Comparison of ENCODE assay signal across 8 cellular contexts in the genomic region with DNA sequence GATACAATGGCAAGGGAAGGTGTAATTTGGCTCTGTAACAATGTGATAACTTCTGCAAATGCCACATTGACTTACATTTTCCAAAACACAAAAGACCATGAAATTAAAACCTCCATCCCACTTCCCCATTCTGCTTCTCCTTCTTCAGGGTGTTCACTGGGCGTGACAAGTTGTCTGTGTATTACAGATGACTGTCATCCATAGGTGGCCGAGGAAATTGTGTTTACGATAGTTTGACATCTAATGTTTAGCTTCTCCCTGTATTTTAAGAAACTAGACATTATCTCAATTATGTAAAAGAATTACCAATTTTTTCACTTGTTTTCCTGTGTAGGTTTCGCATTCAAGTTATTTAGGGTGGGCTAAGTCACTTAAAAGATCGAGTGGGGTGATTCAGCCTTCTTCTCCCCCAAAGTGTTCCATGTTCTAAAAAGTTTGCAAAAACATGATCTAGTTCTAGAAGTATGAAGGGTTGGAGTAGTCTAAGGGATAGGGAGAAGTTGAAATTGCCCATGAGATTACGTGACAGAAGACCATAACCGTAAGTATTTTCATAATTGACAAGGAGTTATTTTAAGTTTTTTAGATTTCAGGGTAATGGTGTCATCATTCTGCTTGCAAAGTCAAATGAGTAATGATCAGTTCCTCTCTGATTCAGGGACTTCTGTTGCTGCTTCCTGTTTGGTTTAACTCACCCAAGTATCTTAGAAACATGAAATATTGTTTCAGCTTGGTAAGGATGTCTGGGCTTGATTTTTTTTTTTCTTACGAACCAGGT. TPM values are rescaled to one million over a fixed set of nuclear protein-coding genes. Genes with fewer than 3 reads are reported as not detected.
DNase-seq lines count a peak whose midpoint lies in the region; ATAC-seq and TF ChIP-seq lines count a peak whose summit lies in the region.

No MANE protein-coding gene starts in this region.

- H3K36me3 ChIP-seq in DOHH2 (ENCODE audit: control insufficient read depth, low read length) = peaks cover 5% of the 10 kb centered on the region
- no peaks in the 10 kb centered on the region for H3K36me3 ChIP-seq in lung (ENCODE audit: control insufficient read depth in 2 of 2, insufficient read depth in 2 of 2, low read length in 2 of 2)
- no peaks in the 10 kb centered on the region for H3K36me3 ChIP-seq in hepatocyte (replicated peaks; ENCODE audit: insufficient read depth, low read depth)

- H4K20me1 ChIP-seq in DOHH2 (ENCODE audit: control insufficient read depth, insufficient read depth, low read depth, low read length) (no peaks in the 10 kb centered on the region), hepatocyte (ENCODE audit: insufficient read depth, poor library complexity, severe bottlenecking) (no peaks in the 10 kb centered on the region)

- ATAC-seq in GM19438 (IDR thresholded peaks at IDR 0.05; ENCODE audit: low read depth, unreplicated experiment) = peak; percentile 69
- ATAC-seq in HG03460 (IDR thresholded peaks at IDR 0.05; ENCODE audit: unreplicated experiment) = peak; percentile 77
- ATAC-seq in activated B cell treated with CpG ODN at 0.5 μM for 24 hours (ENCODE audit: low read depth) = peak; percentile 81
- ATAC-seq in lung (ENCODE audit: insufficient read depth, low FRiP score) = peak; percentile 54

- peak overlapping the region; percentile 97 for H3K27ac ChIP-seq in DOHH2 (ENCODE audit: low read depth, low read length)
- H3K27ac ChIP-seq in lung (ENCODE audit: low read depth in 1 of 2, low read length in 1 of 2) = no peak overlapping the region
- H3K27ac ChIP-seq in hepatocyte = no peak overlapping the region

- intact Hi-C loops in activated B cell treated with CpG ODN at 0.5 μM for 24 hours (cut with micrococcal nuclease) = loop anchor here (1.0 to 2.0 kb wide), 8 partner anchors 16 to 1134 kb away; partner anchors contain the start of gene CYTIP

- peak overlapping the region; percentile 99 for H3K27ac Mint-ChIP-seq in activated B cell treated with CpG ODN at 0.5 μM for 24 hours

- H3F3A ChIP-seq in DOHH2 (ENCODE audit: control insufficient read depth, insufficient read depth) = peaks cover 17% of the 10 kb centered on the region

- DNase-seq in activated B cell treated with CpG ODN at 0.5 μM for 24 hours = no peak
- no peak for DNase-seq in lung (ENCODE audit: low spot score)
- no peak for DNase-seq in NCI-H2171 (lab: John Stamatoyannopoulos, UW)
- DNase-seq in hepatocyte (ENCODE audit: low spot score) = no peak
- DNase-seq in NCI-H1930 (lab: John Stamatoyannopoulos, UW) = no peak

- peaks cover 87% of the 10 kb centered on the region for H3K4me1 Mint-ChIP-seq in activated B cell treated with CpG ODN at 0.5 μM for 24 hours

- H3K4me1 ChIP-seq in DOHH2 (ENCODE audit: control insufficient read depth, low read length) (peaks cover 68% of the 10 kb centered on the region), lung (ENCODE audit: control insufficient read depth in 2 of 2, insufficient read depth in 2 of 2, low read length in 2 of 2) (peaks cover 0 to 1% of the 10 kb centered on the region in 2 donors), hepatocyte (ENCODE audit: insufficient read depth) (no peaks in the 10 kb centered on the region)

- no peaks in the 10 kb centered on the region for H3K27me3 Mint-ChIP-seq in activated B cell treated with CpG ODN at 0.5 μM for 24 hours

- POLR2A ChIA-PET in activated B cell treated with CpG ODN at 0.5 μM for 24 hours (lab: Charles Lee) = interaction anchor here (1.0 to 10.0 kb wide), 16 partner anchors 11 to 1135 kb away, joined by 3 to 201 read pairs (median 8); partner anchors contain the start of gene CYTIP

- peak overlapping the region; percentile 72 for H3K4me3 ChIP-seq in DOHH2 (ENCODE audit: low read length)
- no peak overlapping the region for H3K4me3 ChIP-seq in lung
- no peak overlapping the region for H3K4me3 ChIP-seq in hepatocyte

- H3K4me2 ChIP-seq in DOHH2 (ENCODE audit: low read length) = peak overlapping the region; percentile 91
- no peak overlapping the region for H3K4me2 ChIP-seq in hepatocyte

- 21 to 46% methylated on average over 8 of the region's 8 CpGs for whole genome bisulfite sequencing in lung, 2 donors
- WGBS in hepatocyte (ENCODE audit: low lambda C conversion rate, missing lambda C conversion rate) = 93% methylated on average over 8 of the region's 8 CpGs

- H3K9me2 ChIP-seq in DOHH2 (replicated peaks; ENCODE audit: control insufficient read depth, low read length) (no peaks in the 10 kb centered on the region), hepatocyte (replicated peaks; ENCODE audit: insufficient read depth) (no peaks in the 10 kb centered on the region)

- no peaks in the 10 kb centered on the region for H3K9me3 ChIP-seq in DOHH2 (ENCODE audit: control insufficient read depth, insufficient read depth, low read length)
- no peaks in the 10 kb centered on the region for H3K9me3 ChIP-seq in lung (ENCODE audit: control insufficient read depth in 2 of 2, insufficient read depth in 1 of 2, low read length in 1 of 2)
- no peaks in the 10 kb centered on the region for H3K9me3 ChIP-seq in hepatocyte (ENCODE audit: low read depth)

- H3K9me3 Mint-ChIP-seq in activated B cell treated with CpG ODN at 0.5 μM for 24 hours = no peaks in the 10 kb centered on the region

- H3K79me2 ChIP-seq in DOHH2 (ENCODE audit: control insufficient read depth, low read length) = no peaks in the 10 kb centered on the region
- no peaks in the 10 kb centered on the region for H3K79me2 ChIP-seq in hepatocyte

- no peak overlapping the region for H2AFZ ChIP-seq in hepatocyte

- TF ChIP-seq CTCF in DOHH2 (IDR thresholded peaks at IDR 0.05; ENCODE audit: low read depth, low read length, poor library complexity, severe bottlenecking) (no peak), activated B cell treated with CpG ODN at 0.5 μM for 24 hours (IDR thresholded peaks at IDR 0.05) (no peak), lung (IDR thresholded peaks at IDR 0.05; ENCODE audit: control extremely low read depth, extremely low read depth) (no peak), hepatocyte (IDR thresholded peaks at IDR 0.05; ENCODE audit: poor library complexity) (no peak)

- peak overlapping the region; percentile 81 for H3K4me3 Mint-ChIP-seq in activated B cell treated with CpG ODN at 0.5 μM for 24 hours

- H3K27me3 ChIP-seq in DOHH2 (ENCODE audit: control insufficient read depth, low read length) (no peaks in the 10 kb centered on the region), lung (ENCODE audit: control insufficient read depth, insufficient read depth) (no peaks in the 10 kb centered on the region), hepatocyte (no peaks in the 10 kb centered on the region)

- CTCF ChIA-PET in activated B cell treated with CpG ODN at 0.5 μM for 24 hours (lab: Charles Lee) = interaction anchor here (0.9 to 3.2 kb wide), 9 partner anchors 11 to 142 kb away, joined by 3 to 15 read pairs (median 4); partner anchors contain the start of gene CYTIP

- H3K36me3 Mint-ChIP-seq in activated B cell treated with CpG ODN at 0.5 μM for 24 hours (ENCODE audit: low read depth) = no peaks in the 10 kb centered on the region

RNA-seq across cellular contexts. Expression of gene CYTIP, which starts 25.2 kb away (rescaled TPM):
- total RNA-seq in activated B cell treated with CpG ODN at 0.5 μM for 24 hours = 129 and 130 TPM in 2 replicates
- 10 to 100 TPM; 21.4 to 37.4 TPM for total RNA-seq in lung
- 10 to 100 TPM in 1 of 2 donors, 1 to 10 TPM in 1; 7.4 to 45.9 TPM for polyA plus RNA-seq in lung
- total RNA-seq in hepatocyte = 3.7 and 4.0 TPM in 2 replicates
- polyA plus RNA-seq in hepatocyte = 0.28 and 1.6 TPM in 2 replicates
